ENCODE assay signal across 23 cellular contexts in genomic region chr10:112912441-112912911, GRCh38. TPM values are rescaled to one million over a fixed set of nuclear protein-coding genes. Genes with fewer than 3 reads are reported as not detected.
DNase-seq lines count a peak whose midpoint lies in the region; ATAC-seq, FAIRE-seq and TF ChIP-seq lines count a peak whose summit lies in the region.
"Had no signal": no experiment of that assay in that cellular context is flagged by ENCODE, and none has a peak within 500 bp of the region (broad histone marks: within the 10 kb centered on the region; RNA-seq: fewer than 3 reads in every experiment).

No MANE protein-coding gene starts in this region.

- peaks cover 12% of the 10 kb centered on the region for H3K4me1 ChIP-seq in endothelial cell of umbilical vein (ENCODE audit: control insufficient read depth, extremely low read depth, insufficient read depth, low read length)
- no peaks in the 10 kb centered on the region for H3K4me1 ChIP-seq in neuronal stem cell (ENCODE audit: control insufficient read depth in 2 of 2, insufficient read depth in 1 of 2, low read depth in 1 of 2, low read length in 2 of 2)
- peaks cover 4% of the 10 kb centered on the region for H3K4me1 ChIP-seq in testis
- H3K4me1 ChIP-seq: left ventricle myocardium inferior had no signal

- ATAC-seq in naive thymus-derived CD8-positive, alpha-beta T cell, result no peak
- no peak for ATAC-seq in activated T-helper 17 cell treated with anti-CD3 and anti-CD28 coated beads, Interleukin-2, amount 50 U/mL, for 72 hours (replicated peaks)
- ATAC-seq: activated CD8-positive, alpha-beta T cell treated with anti-CD3 and anti-CD28 coated beads for 36 hours; activated naive CD8-positive, alpha-beta T cell treated with anti-CD3 and anti-CD28 coated beads, Interleukin-2, amount 50 U/mL, for 24 hours had no signal

- peaks cover 9% of the 10 kb centered on the region for H3K9me3 Mint-ChIP-seq in activated CD4-positive, alpha-beta T cell treated with anti-CD3 and anti-CD28 coated beads, Interleukin-2, amount 10 ng/mL, durations not matched to agents 24 days and 14 days
- peaks cover 0 to 2% (median 0%) of the 10 kb centered on the region in 9 donors for H3K9me3 Mint-ChIP-seq in naive thymus-derived CD8-positive, alpha-beta T cell
- H3K9me3 Mint-ChIP-seq in activated T-helper 17 cell treated with anti-CD3 and anti-CD28 coated beads, Interleukin-2, amount 50 U/mL, for 72 hours, result no peaks in the 10 kb centered on the region
- H3K9me3 Mint-ChIP-seq: activated naive CD8-positive, alpha-beta T cell treated with anti-CD3 and anti-CD28 coated beads, Interleukin-2, amount 50 U/mL, for 24 hours had no signal

- no peak for TF ChIP-seq POLR2A in endothelial cell of umbilical vein (IDR thresholded peaks at IDR 0.05; ENCODE audit: low read depth, low read length)
- no peak for TF ChIP-seq POLR2A in testis (IDR thresholded peaks at IDR 0.05)

- TF ChIP-seq CTCF in endothelial cell of umbilical vein (IDR thresholded peaks at IDR 0.05; ENCODE audit: extremely low read depth in 1 of 2, insufficient read depth in 1 of 2, low read depth in 1 of 2, low read length in 2 of 2) (no peak), testis (IDR thresholded peaks at IDR 0.05) (no peak)

- H3K9me1 ChIP-seq in endothelial cell of umbilical vein (replicated peaks; ENCODE audit: control insufficient read depth, extremely low read depth, insufficient read depth, low read length), result no peaks in the 10 kb centered on the region

- no peak overlapping the region for H2BK15ac ChIP-seq in neuronal stem cell (ENCODE audit: low read length)

- no peak overlapping the region for H3K4ac ChIP-seq in neuronal stem cell (ENCODE audit: low read length)

- no peaks in the 10 kb centered on the region for H3K79me2 ChIP-seq in endothelial cell of umbilical vein (ENCODE audit: control insufficient read depth, insufficient read depth, low read length)

- CTCF ChIA-PET in endothelial cell of umbilical vein (lab: Charles Lee), result no interaction called here

- H3K4me1 Mint-ChIP-seq in activated CD4-positive, alpha-beta T cell treated with anti-CD3 and anti-CD28 coated beads, Interleukin-2, amount 10 ng/mL, durations not matched to agents 24 days and 14 days, result no peaks in the 10 kb centered on the region
- no peaks in the 10 kb centered on the region for H3K4me1 Mint-ChIP-seq in naive thymus-derived CD8-positive, alpha-beta T cell
- H3K4me1 Mint-ChIP-seq in activated T-helper 17 cell treated with anti-CD3 and anti-CD28 coated beads, Interleukin-2, amount 50 U/mL, for 72 hours, result no peaks in the 10 kb centered on the region
- H3K4me1 Mint-ChIP-seq: activated naive CD8-positive, alpha-beta T cell treated with anti-CD3 and anti-CD28 coated beads, Interleukin-2, amount 50 U/mL, for 24 hours; stimulated activated naive CD8-positive, alpha-beta T cell treated with anti-CD3 and anti-CD28 coated beads, Interleukin-15, amount 100 ng/mL, for 72 hours had no signal

- peak; percentile 78 for DNase-seq in DMS53 (lab: John Stamatoyannopoulos, UW)
- DNase-seq in KBM-7, result peak; percentile 38
- peak; percentile 69 for DNase-seq in endothelial cell of umbilical vein (ENCODE audit: low read depth, low spot score)
- no peak for DNase-seq in neuronal stem cell (ENCODE audit: low spot score)
- DNase-seq in activated CD4-positive, alpha-beta T cell treated with anti-CD3 and anti-CD28 coated beads, Interleukin-2, amount 10 ng/mL, durations not matched to agents 24 days and 14 days, result no peak
- DNase-seq in testis, result no peak
- no peak for DNase-seq in naive thymus-derived CD8-positive, alpha-beta T cell
- DNase-seq: activated CD8-positive, alpha-beta T cell treated with anti-CD3 and anti-CD28 coated beads for 36 hours; activated naive CD8-positive, alpha-beta T cell treated with anti-CD3 and anti-CD28 coated beads, Interleukin-2, amount 50 U/mL, for 24 hours; activated T-cell treated with anti-CD3 and anti-CD28 coated beads, Interleukin-2, amount 50 U/mL, for 48 hours; left ventricle myocardium inferior; MV-4-11; NCI-H2029; NCI-H510A treated with DMSO at 0.1 percent for 48 hours; Right ventricle myocardium superior; stimulated activated CD4-positive, alpha-beta T cell treated with anti-CD3 and anti-CD28 coated beads, Interleukin-1b, Interleukin-23, amount 100 ng/mL, for 48 hours; stimulated activated naive CD8-positive, alpha-beta T cell treated with anti-CD3 and anti-CD28 coated beads, Interleukin-15, amount 100 ng/mL, for 72 hours; upper lobe of right lung had no signal

- H4K8ac ChIP-seq in neuronal stem cell (ENCODE audit: low read depth, low read length), result no peak overlapping the region

- H3K79me1 ChIP-seq in neuronal stem cell (ENCODE audit: low read depth, low read length), result no peaks in the 10 kb centered on the region

- no peak overlapping the region for H3K23ac ChIP-seq in neuronal stem cell (ENCODE audit: low read depth, low read length, poor library complexity)

- H3K27me3 Mint-ChIP-seq in activated CD4-positive, alpha-beta T cell treated with anti-CD3 and anti-CD28 coated beads, Interleukin-2, amount 10 ng/mL, durations not matched to agents 24 days and 14 days, result no peaks in the 10 kb centered on the region
- peaks cover 0 to 1% (median 0%) of the 10 kb centered on the region in 5 donors for H3K27me3 Mint-ChIP-seq in naive thymus-derived CD8-positive, alpha-beta T cell
- H3K27me3 Mint-ChIP-seq in activated T-helper 17 cell treated with anti-CD3 and anti-CD28 coated beads, Interleukin-2, amount 50 U/mL, for 72 hours, result no peaks in the 10 kb centered on the region
- H3K27me3 Mint-ChIP-seq: stimulated activated naive CD8-positive, alpha-beta T cell treated with anti-CD3 and anti-CD28 coated beads, Interleukin-15, amount 100 ng/mL, for 72 hours had no signal

- POLR2A ChIA-PET in endothelial cell of umbilical vein (lab: Charles Lee), result no interaction called here
- POLR2A ChIA-PET in naive thymus-derived CD8-positive, alpha-beta T cell (lab: Charles Lee), result no interaction called here

- BruUV-seq in endothelial cell of umbilical vein (replicated peaks; lab: Mats Ljungman, UMichigan), result no TSS peak

- dilution Hi-C loops in endothelial cell of umbilical vein (cut with MboI; ENCODE audit: extremely low pct_ligation_motif_present, low sequenced_read_pairs), result no loop called here

- no peak overlapping the region for H2BK12ac ChIP-seq in neuronal stem cell (ENCODE audit: low read length)

- no peak overlapping the region for H3K27ac Mint-ChIP-seq in activated CD4-positive, alpha-beta T cell treated with anti-CD3 and anti-CD28 coated beads, Interleukin-2, amount 10 ng/mL, durations not matched to agents 24 days and 14 days
- no peak overlapping the region for H3K27ac Mint-ChIP-seq in naive thymus-derived CD8-positive, alpha-beta T cell
- no peak overlapping the region for H3K27ac Mint-ChIP-seq in activated T-helper 17 cell treated with anti-CD3 and anti-CD28 coated beads, Interleukin-2, amount 50 U/mL, for 72 hours
- H3K27ac Mint-ChIP-seq: activated CD8-positive, alpha-beta T cell treated with anti-CD3 and anti-CD28 coated beads for 36 hours; activated naive CD8-positive, alpha-beta T cell treated with anti-CD3 and anti-CD28 coated beads, Interleukin-2, amount 50 U/mL, for 24 hours; dendritic cell treated with granulocyte-macrophage colony-stimulating factor and Interleukin-4, amounts not matched to agents 40 ng/mL and 50 ng/mL, for 4 days; stimulated activated naive CD8-positive, alpha-beta T cell treated with anti-CD3 and anti-CD28 coated beads, Interleukin-15, amount 100 ng/mL, for 72 hours had no signal

- H3K18ac ChIP-seq in neuronal stem cell (ENCODE audit: low read length), result no peak overlapping the region

- H4K20me1 ChIP-seq in endothelial cell of umbilical vein (replicated peaks; ENCODE audit: control insufficient read depth, extremely low read depth, insufficient read depth, low read length), result no peaks in the 10 kb centered on the region

- H3K27me3 ChIP-seq in endothelial cell of umbilical vein (ENCODE audit: control insufficient read depth in 2 of 2, insufficient read depth in 2 of 2, low read length in 2 of 2), result no peaks in the 10 kb centered on the region
- no peaks in the 10 kb centered on the region for H3K27me3 ChIP-seq in neuronal stem cell (ENCODE audit: control insufficient read depth in 3 of 3, insufficient read depth in 3 of 3, low read depth in 1 of 3, low read length in 3 of 3)
- no peaks in the 10 kb centered on the region for H3K27me3 ChIP-seq in testis
- H3K27me3 ChIP-seq: upper lobe of right lung had no signal

- H3K9me3 ChIP-seq in endothelial cell of umbilical vein (replicated peaks; ENCODE audit: control insufficient read depth, insufficient read depth, low read length), result no peaks in the 10 kb centered on the region
- no peaks in the 10 kb centered on the region for H3K9me3 ChIP-seq in neuronal stem cell (replicated peaks in 1 of 2; ENCODE audit: control insufficient read depth in 2 of 2, insufficient read depth in 1 of 2, low read depth in 1 of 2, low read length in 2 of 2)
- no peaks in the 10 kb centered on the region for H3K9me3 ChIP-seq in testis
- H3K9me3 ChIP-seq: left ventricle myocardium inferior, upper lobe of right lung had no signal

- intact Hi-C loops in endothelial cell of umbilical vein (cut with micrococcal nuclease), result loop anchor here (2.0 kb wide), 1 partner anchor 38 kb away; the partner anchor contains the start of gene TCF7L2
- intact Hi-C loops in activated CD4-positive, alpha-beta T cell treated with anti-CD3 and anti-CD28 coated beads, Interleukin-2, amount 10 ng/mL, durations not matched to agents 24 days and 14 days (cut with micrococcal nuclease), result no loop called here
- intact Hi-C loops in testis (cut with DNase I; ENCODE audit: low total_unique reads), result no loop called here

- no peak overlapping the region for H3K4me3 Mint-ChIP-seq in activated CD4-positive, alpha-beta T cell treated with anti-CD3 and anti-CD28 coated beads, Interleukin-2, amount 10 ng/mL, durations not matched to agents 24 days and 14 days
- no peak overlapping the region for H3K4me3 Mint-ChIP-seq in naive thymus-derived CD8-positive, alpha-beta T cell
- H3K4me3 Mint-ChIP-seq in activated T-helper 17 cell treated with anti-CD3 and anti-CD28 coated beads, Interleukin-2, amount 50 U/mL, for 72 hours, result no peak overlapping the region
- H3K4me3 Mint-ChIP-seq: activated CD8-positive, alpha-beta T cell treated with anti-CD3 and anti-CD28 coated beads for 36 hours; activated naive CD8-positive, alpha-beta T cell treated with anti-CD3 and anti-CD28 coated beads, Interleukin-2, amount 50 U/mL, for 24 hours; dendritic cell treated with granulocyte-macrophage colony-stimulating factor and Interleukin-4, amounts not matched to agents 40 ng/mL and 50 ng/mL, for 4 days; stimulated activated naive CD8-positive, alpha-beta T cell treated with anti-CD3 and anti-CD28 coated beads, Interleukin-15, amount 100 ng/mL, for 72 hours had no signal

- no CpG with 5 or more reads among the region's 14 CpGs for WGBS in neuronal stem cell (ENCODE audit: extremely low coverage in 2 of 2, insufficient read length in 2 of 2, insufficient replicate concordance in 1 of 2), 2 donors
- 44 to 53% methylated on average over 14 of the region's 14 CpGs for WGBS in testis, 2 donors

- peak overlapping the region; percentile 38 for H3K4me2 ChIP-seq in endothelial cell of umbilical vein (ENCODE audit: insufficient read depth, low read length)
- no peak overlapping the region for H3K4me2 ChIP-seq in neuronal stem cell (ENCODE audit: insufficient read depth, low read length, poor library complexity, severe bottlenecking)

- H4K91ac ChIP-seq in neuronal stem cell (ENCODE audit: low read depth, low read length, poor library complexity), result no peak overlapping the region

- in situ Hi-C loops in KBM-7 (cut with MboI; ENCODE audit: low pct_unique_long_range_greater_than_20kb, low sequenced_read_pairs), result no loop called here

- H3K9ac ChIP-seq in endothelial cell of umbilical vein (replicated peaks; ENCODE audit: extremely low read depth, insufficient read depth, low read length) (no peak overlapping the region), neuronal stem cell (ENCODE audit: low read depth, low read length, poor library complexity) (no peak overlapping the region)

- H2BK120ac ChIP-seq in neuronal stem cell (ENCODE audit: low read depth, low read length), result no peak overlapping the region

- H2BK5ac ChIP-seq in neuronal stem cell (ENCODE audit: low read length), result no peak overlapping the region

- H3K14ac ChIP-seq in neuronal stem cell (ENCODE audit: low read length), result no peak overlapping the region

- H3K4me3 ChIP-seq in endothelial cell of umbilical vein (replicated peaks in 1 of 3; ENCODE audit: insufficient read depth in 1 of 3, low read depth in 1 of 3, low read length in 3 of 3) (no peak overlapping the region), neuronal stem cell (ENCODE audit: low read length in 2 of 2) (no peak overlapping the region), testis (peak overlapping the region in 1 of 2 donors; percentile 12)
- H3K4me3 ChIP-seq: left ventricle myocardium inferior, upper lobe of right lung had no signal

- H2AFZ ChIP-seq in endothelial cell of umbilical vein (ENCODE audit: low read depth, low read length), result peak overlapping the region; percentile 62
- peak overlapping the region; percentile 58 for H2AFZ ChIP-seq in neuronal stem cell (ENCODE audit: low read length)

- peak; percentile 92 for FAIRE-seq in endothelial cell of umbilical vein (lab: Jason Lieb, UNC)
- FAIRE-seq: GM12892 had no signal

- H3K27ac ChIP-seq in endothelial cell of umbilical vein (ENCODE audit: insufficient read depth, low read depth, low read length), result peak overlapping the region; percentile 40
- H3K27ac ChIP-seq in neuronal stem cell (replicated peaks; ENCODE audit: low read length), result no peak overlapping the region
- H3K27ac ChIP-seq in testis, result peak overlapping the region in 1 of 2 donors; percentile 24
- H3K27ac ChIP-seq: epithelial cell of prostate, left ventricle myocardium inferior, upper lobe of right lung, VCaP had no signal

- no peaks in the 10 kb centered on the region for H3K36me3 Mint-ChIP-seq in activated CD4-positive, alpha-beta T cell treated with anti-CD3 and anti-CD28 coated beads, Interleukin-2, amount 10 ng/mL, durations not matched to agents 24 days and 14 days (ENCODE audit: low read depth)
- no peaks in the 10 kb centered on the region for H3K36me3 Mint-ChIP-seq in naive thymus-derived CD8-positive, alpha-beta T cell
- no peaks in the 10 kb centered on the region for H3K36me3 Mint-ChIP-seq in activated T-helper 17 cell treated with anti-CD3 and anti-CD28 coated beads, Interleukin-2, amount 50 U/mL, for 72 hours (ENCODE audit: low read depth)

- H2AK5ac ChIP-seq in neuronal stem cell (ENCODE audit: low read depth, low read length), result no peak overlapping the region

- H3K36me3 ChIP-seq in endothelial cell of umbilical vein (ENCODE audit: control insufficient read depth in 2 of 2, extremely low read depth in 1 of 2, insufficient read depth in 2 of 2, low read length in 2 of 2), result no peaks in the 10 kb centered on the region
- no peaks in the 10 kb centered on the region for H3K36me3 ChIP-seq in neuronal stem cell (replicated peaks in 1 of 2; ENCODE audit: control insufficient read depth in 2 of 2, insufficient read depth in 2 of 2, low read length in 2 of 2)
- H3K36me3 ChIP-seq in testis (ENCODE audit: low read depth, missing control alignments), result no peaks in the 10 kb centered on the region
- H3K36me3 ChIP-seq: left ventricle myocardium inferior, upper lobe of right lung had no signal

RNA-seq across cellular contexts. Expression of gene TCF7L2, which starts 37.6 kb away (rescaled TPM):
- total RNA-seq in endothelial cell of umbilical vein (21.8 and 22.1 TPM in 2 replicates), testis (10 to 100 TPM; 23.3 to 25.4 TPM)
- polyA plus RNA-seq in endothelial cell of umbilical vein (5.9 and 9.9 TPM in 2 replicates), testis (ENCODE audit: insufficient read depth, low read depth, low replicate concordance) (18.5 TPM)
- polyA plus RNA-seq in endothelial cell of umbilical vein (2011; cell fraction: cytosol; rRNA removed), result 8.0 and 9.4 TPM in 2 replicates
- polyA plus RNA-seq in endothelial cell of umbilical vein (2011; cell fraction: nucleus; rRNA removed), result 19.5 and 25.5 TPM in 2 replicates
- 14.2 and 16.3 TPM in 2 replicates for polyA plus RNA-seq in endothelial cell of umbilical vein (2012)
- polyA minus RNA-seq in endothelial cell of umbilical vein, result 8.4 TPM in 2 replicates
- 10.0 TPM for polyA minus RNA-seq in endothelial cell of umbilical vein (2011; cell fraction: cytosol; rRNA and poly(A)+ RNA removed)
- 34.3 and 37.1 TPM in 2 replicates for polyA minus RNA-seq in endothelial cell of umbilical vein (2011; cell fraction: nucleus; rRNA and poly(A)+ RNA removed)
- 67.4 TPM for polyA plus RNA-seq in neuronal stem cell (2013, experiment 1 of 2)
- 70.5 TPM for polyA plus RNA-seq in neuronal stem cell (2013, experiment 2 of 2)
- 0.21 and 0.43 TPM in 2 replicates for total RNA-seq in activated CD4-positive, alpha-beta T cell treated with anti-CD3 and anti-CD28 coated beads, Interleukin-2, amount 10 ng/mL, durations not matched to agents 24 days and 14 days
- total RNA-seq in naive thymus-derived CD8-positive, alpha-beta T cell, result 1 to 10 TPM; 4.3 to 6.0 TPM
- polyA plus RNA-seq in naive thymus-derived CD8-positive, alpha-beta T cell, result 1 to 10 TPM; 1.6 to 4.1 (median 2.1) TPM
- total RNA-seq in activated T-helper 17 cell treated with anti-CD3 and anti-CD28 coated beads, Interleukin-2, amount 50 U/mL, for 72 hours, result 1 to 10 TPM; 1.1 to 4.7 TPM

Comparison
In these comparisons a context has a peak if more than half of its experiments do, and no peak if none do; other contexts are left out.
1. DNase-seq: peak in DMS53 (single experiment), KBM-7 (single experiment) and endothelial cell of umbilical vein (single experiment); none in neuronal stem cell (single experiment), activated CD4-positive, alpha-beta T cell treated with anti-CD3 and anti-CD28 coated beads, Interleukin-2, amount 10 ng/mL, durations not matched to agents 24 days and 14 days (single experiment), testis (single experiment) and naive thymus-derived CD8-positive, alpha-beta T cell (0 of 10).